In the genomic region with DNA sequence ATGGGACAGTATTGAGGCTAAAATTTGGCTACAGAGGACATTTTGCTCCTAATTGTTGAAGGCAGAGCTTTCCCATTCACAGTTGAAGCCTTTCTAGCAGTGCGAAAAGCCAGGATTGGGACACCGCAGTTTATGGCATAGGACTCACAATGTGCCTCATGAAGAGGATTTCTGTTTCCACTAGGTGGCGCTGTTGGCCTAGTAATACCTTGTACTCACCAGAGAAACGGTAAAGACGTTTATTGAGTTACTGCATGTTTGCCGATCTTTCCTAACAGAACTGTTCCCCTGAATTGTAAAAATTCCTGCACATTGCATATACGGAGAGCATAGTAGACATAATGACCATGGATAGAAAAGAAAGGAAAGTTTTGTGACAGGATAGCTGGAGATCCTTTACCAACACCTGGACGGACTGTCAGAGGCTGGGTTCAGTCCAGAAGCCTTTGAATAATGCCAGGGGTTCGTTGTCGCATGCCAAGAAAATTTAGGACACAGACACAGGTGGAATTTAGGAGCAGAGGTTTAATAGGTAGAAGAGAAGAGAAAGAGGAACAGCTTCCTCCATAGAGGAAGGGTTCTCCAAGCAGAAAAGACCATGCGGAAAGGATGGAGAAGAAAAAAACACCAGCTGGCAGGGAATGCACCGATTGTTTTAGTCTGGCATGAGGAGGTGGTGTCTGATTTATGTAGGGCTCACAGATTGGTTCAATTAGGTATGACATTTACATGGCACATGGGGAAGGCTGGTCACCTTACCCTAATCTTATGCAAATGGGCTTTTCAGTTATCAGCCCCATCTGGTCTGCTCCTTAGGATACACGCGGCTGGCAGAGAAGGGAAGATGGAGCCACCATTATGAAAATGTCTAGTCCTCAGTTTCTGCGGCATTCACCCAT, we compare ENCODE assay signal across 8 cellular contexts.
DNase-seq lines count a peak whose midpoint lies in the region; ATAC-seq and FAIRE-seq lines count a peak whose summit lies in the region.

No MANE protein-coding gene starts in this region.

- no peak overlapping the region for H3K27ac Mint-ChIP-seq in activated naive CD8-positive, alpha-beta T cell treated with anti-CD3 and anti-CD28 coated beads, Interleukin-2, amount 50 U/mL, for 24 hours

- ATAC-seq in activated naive CD8-positive, alpha-beta T cell treated with anti-CD3 and anti-CD28 coated beads, Interleukin-2, amount 50 U/mL, for 24 hours = no peak
- no peak for ATAC-seq in HG03460 (IDR thresholded peaks at IDR 0.05; ENCODE audit: unreplicated experiment)

- peak; percentile 38 for FAIRE-seq in GM18507 (lab: Jason Lieb, UNC)

- no peak overlapping the region for H3K4me3 Mint-ChIP-seq in activated naive CD8-positive, alpha-beta T cell treated with anti-CD3 and anti-CD28 coated beads, Interleukin-2, amount 50 U/mL, for 24 hours

- peaks cover 19% of the 10 kb centered on the region for H3K9me3 Mint-ChIP-seq in activated naive CD8-positive, alpha-beta T cell treated with anti-CD3 and anti-CD28 coated beads, Interleukin-2, amount 50 U/mL, for 24 hours

- no peaks in the 10 kb centered on the region for H3K4me1 Mint-ChIP-seq in activated naive CD8-positive, alpha-beta T cell treated with anti-CD3 and anti-CD28 coated beads, Interleukin-2, amount 50 U/mL, for 24 hours

- peaks cover 28% of the 10 kb centered on the region for H3K27me3 Mint-ChIP-seq in activated naive CD8-positive, alpha-beta T cell treated with anti-CD3 and anti-CD28 coated beads, Interleukin-2, amount 50 U/mL, for 24 hours

- DNase-seq in Ammon's horn (ENCODE audit: low spot score) (peak; percentile 36), GM18507 (ENCODE audit: extremely low spot score, insufficient read length, low read depth) (no peak), LoVo (ENCODE audit: low spot score) (peak; percentile 69), OCI-M1 (lab: John Stamatoyannopoulos, UW) (peak; percentile 90), iPS DF 4.7 (ENCODE audit: extremely low read depth, low spot score) (peak; percentile 71)
- DNase-seq in activated naive CD8-positive, alpha-beta T cell treated with anti-CD3 and anti-CD28 coated beads, Interleukin-2, amount 50 U/mL, for 24 hours = peak; percentile 65
- DNase-seq in stimulated activated CD4-positive, alpha-beta T cell treated with anti-CD3 and anti-CD28 coated beads, Interleukin-4, amount 100 ng/mL, for 1 hour = peak; percentile 15

- H3K36me3 Mint-ChIP-seq in activated naive CD8-positive, alpha-beta T cell treated with anti-CD3 and anti-CD28 coated beads, Interleukin-2, amount 50 U/mL, for 24 hours (ENCODE audit: low read depth) = peaks cover 4% of the 10 kb centered on the region
